26 cellular contexts compared by ENCODE assay signal in genomic region chr3:155308831-155309230, GRCh38. TPM values are rescaled to one million over a fixed set of nuclear protein-coding genes. Genes with fewer than 3 reads are reported as not detected.
DNase-seq lines count a peak whose midpoint lies in the region; ATAC-seq and TF ChIP-seq lines count a peak whose summit lies in the region.
"Had no signal": no experiment of that assay in that cellular context is flagged by ENCODE, and none has a peak within 500 bp of the region (broad histone marks: within the 10 kb centered on the region; RNA-seq: fewer than 3 reads in every experiment).

No MANE protein-coding gene starts in this region.

- no peak for ATAC-seq in SK-N-SH treated with all-trans-retinoic acid at 6 μM for 48 hours
- ATAC-seq in GM19328 (IDR thresholded peaks at IDR 0.05; ENCODE audit: unreplicated experiment): no peak

- H3K79me2 ChIP-seq in SK-N-SH (ENCODE audit: insufficient read depth): no peaks in the 10 kb centered on the region

- TF ChIP-seq RAD21 in SK-N-SH (IDR thresholded peaks at IDR 0.05; ENCODE audit: low read length): no peak

- no peaks in the 10 kb centered on the region for H3K36me3 ChIP-seq in SK-N-SH (replicated peaks in 1 of 2; ENCODE audit: control insufficient read depth in 1 of 2, insufficient read depth in 2 of 2, low read length in 1 of 2)
- H3K36me3 ChIP-seq: BLaER1 had no signal

- no peak overlapping the region for H3K27ac ChIP-seq in SK-N-SH (ENCODE audit: low read depth in 2 of 2, low read length in 1 of 2)
- H3K27ac ChIP-seq: BLaER1 had no signal

- TF ChIP-seq EP300 in SK-N-SH (IDR thresholded peaks at IDR 0.05; ENCODE audit: borderline replicate concordance in 1 of 2, low read depth in 1 of 2, low read length in 1 of 2): no peak

- H3K9me2 ChIP-seq in SK-N-SH: no peaks in the 10 kb centered on the region; the same call in 1 of the 2 replicates

- no peak for DNase-seq in SK-N-SH
- DNase-seq in RPMI7951 (ENCODE audit: low read depth): peak; percentile 33
- peak; percentile 78 for DNase-seq in fibroblast of mammary gland (ENCODE audit: low read depth)
- DNase-seq in stromal cell of bone marrow (ENCODE audit: low read depth): peak; percentile 20
- no peak for DNase-seq in mesenteric fat pad (ENCODE audit: low spot score)
- DNase-seq in stimulated activated CD4-positive, alpha-beta T cell treated with anti-CD3 and anti-CD28 coated beads, Interleukin-2, amount 100 ng/mL, for 48 hours: no peak
- DNase-seq: activated naive CD4-positive, alpha-beta T cell treated with anti-CD3 and anti-CD28 coated beads, Interleukin-2, amount 10 ng/mL, durations not matched to agents 7 days and 5 days; activated T-cell treated with anti-CD3 and anti-CD28 coated beads, Interleukin-2, amount 50 U/mL, for 48 hours; Calu3; endodermal cell; HFFc6; hypothalamus; kidney; NCI-H1092; NCI-H2081 treated with DMSO at 0.1 percent for 48 hours; nucleus accumbens; RPMI8226 had no signal

- peak overlapping the region; percentile 78; the same call in 1 of the 2 replicates for H2AFZ ChIP-seq in SK-N-SH (ENCODE audit: low read depth)

- WGBS in SK-N-SH (ENCODE audit: low lambda C conversion rate): 55% methylated on average over 9 of the region's 9 CpGs

- CTCF ChIA-PET in SK-N-SH (lab: Yijun Ruan, JAX): interaction anchor here (4.1 kb wide), 1 partner anchor 14 kb away, joined by 22 read pairs; no protein-coding TSS in a partner anchor

- H3K4me3 ChIP-seq in SK-N-SH (ENCODE audit: low read depth in 2 of 2, low read length in 1 of 2): no peak overlapping the region
- no peak overlapping the region for H3K4me3 ChIP-seq in fibroblast of mammary gland (ENCODE audit: control insufficient read depth, low read depth, low read length)
- H3K4me3 ChIP-seq: BLaER1, lung had no signal

- H3K9ac ChIP-seq in SK-N-SH: no peak overlapping the region
- H3K9ac ChIP-seq: BLaER1 had no signal

- H3F3A ChIP-seq in SK-N-SH (replicated peaks; ENCODE audit: insufficient read depth): no peaks in the 10 kb centered on the region

- POLR2A ChIA-PET in SK-N-SH (lab: Yijun Ruan, JAX): no interaction called here

- no peaks in the 10 kb centered on the region for H3K9me3 ChIP-seq in SK-N-SH

- no peaks in the 10 kb centered on the region for H3K27me3 ChIP-seq in SK-N-SH (ENCODE audit: insufficient read depth)
- H3K27me3 ChIP-seq: BLaER1 had no signal

- no peaks in the 10 kb centered on the region for H4K20me1 ChIP-seq in SK-N-SH (ENCODE audit: insufficient read depth)
- H4K20me1 ChIP-seq: BLaER1 had no signal

- TF ChIP-seq CTCF in SK-N-SH (IDR thresholded peaks at IDR 0.05) (no peak), fibroblast of mammary gland (conservative IDR thresholded peaks at IDR 0.05; ENCODE audit: control insufficient read depth, insufficient read depth, low read depth, low read length) (no peak)

- H3K4me2 ChIP-seq in SK-N-SH: peak overlapping the region; percentile 37; the same call in 1 of the 2 replicates
- H3K4me2 ChIP-seq: BLaER1 had no signal

- H3K4me1 ChIP-seq in SK-N-SH (ENCODE audit: control insufficient read depth in 1 of 2, insufficient read depth in 2 of 2, low read depth in 1 of 2, low read length in 1 of 2): no peaks in the 10 kb centered on the region; a peak in 1 of 4 replicates
- H3K4me1 ChIP-seq: BLaER1 had no signal

TF ChIP-seq in SK-N-SH, 30 proteins besides CTCF, POLR2A, EP300 and RAD21:
- TF ChIP-seq CHD2 (IDR thresholded peaks at IDR 0.05; ENCODE audit: low read length, partially characterized antibody) (no peak), FOXJ3 (CRISPR knock-in tag; IDR thresholded peaks at IDR 0.05) (no peak), USF2 (IDR thresholded peaks at IDR 0.05; ENCODE audit: borderline replicate concordance, low read depth, low read length) (no peak), TCF12 (IDR thresholded peaks at IDR 0.05) (peak; percentile 34; the same call in 1 of the 2 replicates), JUND (IDR thresholded peaks at IDR 0.05) (peak; percentile 48), FOSL2 (IDR thresholded peaks at IDR 0.05; ENCODE audit: borderline replicate concordance, low read depth) (peak; percentile 63; the same call in 1 of the 2 replicates), PBX3 (IDR thresholded peaks at IDR 0.05) (no peak), SMC3 (IDR thresholded peaks at IDR 0.05; ENCODE audit: low read depth, low read length) (no peak)

TF ChIP-seq in SK-N-SH treated with all-trans-retinoic acid at 6 μM for 48 hours, 23 proteins besides CTCF, POLR2A, EP300 and RAD21:
- TF ChIP-seq ESRRG (CRISPR knock-in tag; IDR thresholded peaks at IDR 0.05): no peak
TF ChIP-seq in SK-N-SH treated with all-trans-retinoic acid at 6 μM for 48 hours: peak in this region for 0.

RNA-seq across cellular contexts. Expression of gene STRIT1, which starts 15.3 kb away (rescaled TPM):
- polyA plus RNA-seq in SK-N-SH (2012; rRNA removed): not detected in 2 replicates
- not detected in 2 replicates for polyA plus RNA-seq in SK-N-SH (2012; cell fraction: cytosol; rRNA removed)
- not detected in 2 replicates for polyA plus RNA-seq in SK-N-SH (2012; cell fraction: nucleus; rRNA removed)
- not detected in 2 replicates for total RNA-seq in RPMI7951 (2014; rRNA removed; shearing (Covaris generic))
- not detected for total RNA-seq in mesenteric fat pad
- total RNA-seq: A172; activated CD8-positive, alpha-beta memory T cell treated with anti-CD3 and anti-CD28 coated beads for 36 hours; Calu3; Daoy; endodermal cell; HFFc6; kidney; lung; NCI-H460 had no signal
- polyA plus RNA-seq: lung, urinary bladder had no signal

Comparison
In these comparisons a context has a peak if more than half of its experiments do, and no peak if none do; other contexts are left out.
1. DNase-seq: peak in RPMI7951 (single experiment), fibroblast of mammary gland (single experiment) and stromal cell of bone marrow (single experiment); none in SK-N-SH (single experiment), mesenteric fat pad (single experiment) and stimulated activated CD4-positive, alpha-beta T cell treated with anti-CD3 and anti-CD28 coated beads, Interleukin-2, amount 100 ng/mL, for 48 hours (0 of 2).